In genomic region chr7:129741011-129741410, GRCh38 we compare ENCODE assay signal across 10 cellular contexts.
DNase-seq lines count a peak whose midpoint lies in the region; ATAC-seq and TF ChIP-seq lines count a peak whose summit lies in the region.
"Had no signal": no experiment of that assay in that cellular context is flagged by ENCODE, and none has a peak within 500 bp of the region (broad histone marks: within the 10 kb centered on the region; RNA-seq: fewer than 3 reads in every experiment).

No MANE protein-coding gene starts in this region.

- H3K27me3 Mint-ChIP-seq in CD4-positive, CD25-positive, alpha-beta regulatory T cell = no peaks in the 10 kb centered on the region
- H3K27me3 Mint-ChIP-seq in Calu3 (ENCODE audit: unreplicated experiment) = no peaks in the 10 kb centered on the region

- no peaks in the 10 kb centered on the region for H3K9me3 ChIP-seq in CD4-positive, CD25-positive, alpha-beta regulatory T cell (ENCODE audit: control insufficient read depth in 2 of 2, low read length in 2 of 2)
- H3K9me3 ChIP-seq in WERI-Rb-1 (ENCODE audit: severe bottlenecking) = no peaks in the 10 kb centered on the region
- H3K9me3 ChIP-seq: SJSA1 had no signal

- H3K27ac Mint-ChIP-seq in CD4-positive, CD25-positive, alpha-beta regulatory T cell = peak overlapping the region; percentile 66 to 77 (median 68)
- no peak overlapping the region for H3K27ac Mint-ChIP-seq in Calu3 (ENCODE audit: unreplicated experiment)

- BruUV-seq in Calu3 (replicated peaks; lab: Mats Ljungman, UMichigan) = no TSS peak

- H3K27ac ChIP-seq in CD4-positive, CD25-positive, alpha-beta regulatory T cell (ENCODE audit: insufficient read depth, low read length, poor library complexity, severe bottlenecking) = no peak overlapping the region
- H3K27ac ChIP-seq in WERI-Rb-1 = peak overlapping the region; percentile 1
- H3K27ac ChIP-seq: RWPE1, SJSA1 had no signal

- intact Hi-C loops in cardiac septum (cut with DNase I) = no loop called here
- intact Hi-C loops in Calu3 (cut with micrococcal nuclease; ENCODE audit: unreplicated experiment) = no loop called here

- H3K36me3 ChIP-seq in CD4-positive, CD25-positive, alpha-beta regulatory T cell (ENCODE audit: control insufficient read depth, insufficient read depth, low read length) = peaks cover 76% of the 10 kb centered on the region
- no peaks in the 10 kb centered on the region; the same call in 1 of the 2 replicates for H3K36me3 ChIP-seq in WERI-Rb-1

- H3K4me3 Mint-ChIP-seq in CD4-positive, CD25-positive, alpha-beta regulatory T cell = no peak overlapping the region
- no peak overlapping the region for H3K4me3 Mint-ChIP-seq in Calu3 (ENCODE audit: low read depth, unreplicated experiment)

- ATAC-seq in CD4-positive, CD25-positive, alpha-beta regulatory T cell (ENCODE audit: low read depth in 2 of 2) = no peak
- no peak for ATAC-seq in GM21723 (IDR thresholded peaks at IDR 0.05; ENCODE audit: unreplicated experiment)

- TF ChIP-seq CTCF in WERI-Rb-1 (IDR thresholded peaks at IDR 0.05; ENCODE audit: low read depth, low read length) (no peak), Calu3 (IDR thresholded peaks at IDR 0.05; ENCODE audit: unreplicated experiment) (no peak)

- peaks cover 24% of the 10 kb centered on the region for H3K36me3 Mint-ChIP-seq in CD4-positive, CD25-positive, alpha-beta regulatory T cell
- H3K36me3 Mint-ChIP-seq in Calu3 (ENCODE audit: insufficient read depth, unreplicated experiment) = peaks cover 10% of the 10 kb centered on the region

- no peak for DNase-seq in CD4-positive, CD25-positive, alpha-beta regulatory T cell
- DNase-seq in WERI-Rb-1 (no peak), cardiac septum (ENCODE audit: low spot score) (peak; percentile 54), pons (ENCODE audit: low spot score) (peak; percentile 6), RPMI8226 (no peak), Calu3 (no peak)
- DNase-seq in activated CD8-positive, alpha-beta memory T cell treated with anti-CD3 and anti-CD28 coated beads, Interleukin-2, amount 50 U/mL, for 4 hours = no peak

- no peaks in the 10 kb centered on the region for H3K9me3 Mint-ChIP-seq in CD4-positive, CD25-positive, alpha-beta regulatory T cell
- no peaks in the 10 kb centered on the region for H3K9me3 Mint-ChIP-seq in Calu3 (ENCODE audit: low read depth, unreplicated experiment)

- H3K4me3 ChIP-seq in CD4-positive, CD25-positive, alpha-beta regulatory T cell (ENCODE audit: low read depth, low read length) = no peak overlapping the region
- no peak overlapping the region for H3K4me3 ChIP-seq in WERI-Rb-1 (ENCODE audit: low read depth, low read length)
- H3K4me3 ChIP-seq: SJSA1 had no signal

- no peaks in the 10 kb centered on the region for H3K4me1 ChIP-seq in CD4-positive, CD25-positive, alpha-beta regulatory T cell (ENCODE audit: control insufficient read depth, insufficient read depth, low read length, poor library complexity, severe bottlenecking)

- H3K27me3 ChIP-seq in CD4-positive, CD25-positive, alpha-beta regulatory T cell (ENCODE audit: control insufficient read depth, insufficient read depth, low read length) = no peaks in the 10 kb centered on the region
- H3K27me3 ChIP-seq in WERI-Rb-1 (ENCODE audit: insufficient read depth, low read depth, severe bottlenecking) = no peaks in the 10 kb centered on the region
- H3K27me3 ChIP-seq: SJSA1 had no signal

- H3K4me1 Mint-ChIP-seq in CD4-positive, CD25-positive, alpha-beta regulatory T cell = no peaks in the 10 kb centered on the region
- H3K4me1 Mint-ChIP-seq in Calu3 (ENCODE audit: low read depth, unreplicated experiment) = no peaks in the 10 kb centered on the region

- CTCF ChIA-PET in Calu3 (lab: Charles Lee) = interaction anchor here (0.5 kb wide), 1 partner anchor 59 kb away, joined by 11 read pairs; no protein-coding TSS in a partner anchor

Comparison
In these comparisons a context has a peak if more than half of its experiments do, and no peak if none do; other contexts are left out.
1. DNase-seq: peak in cardiac septum (single experiment) and pons (single experiment); none in CD4-positive, CD25-positive, alpha-beta regulatory T cell (0 of 3), WERI-Rb-1 (single experiment), RPMI8226 (single experiment), Calu3 (single experiment) and activated CD8-positive, alpha-beta memory T cell treated with anti-CD3 and anti-CD28 coated beads, Interleukin-2, amount 50 U/mL, for 4 hours (single experiment).